Comparison of ENCODE assay signal across 8 cellular contexts in the genomic region with DNA sequence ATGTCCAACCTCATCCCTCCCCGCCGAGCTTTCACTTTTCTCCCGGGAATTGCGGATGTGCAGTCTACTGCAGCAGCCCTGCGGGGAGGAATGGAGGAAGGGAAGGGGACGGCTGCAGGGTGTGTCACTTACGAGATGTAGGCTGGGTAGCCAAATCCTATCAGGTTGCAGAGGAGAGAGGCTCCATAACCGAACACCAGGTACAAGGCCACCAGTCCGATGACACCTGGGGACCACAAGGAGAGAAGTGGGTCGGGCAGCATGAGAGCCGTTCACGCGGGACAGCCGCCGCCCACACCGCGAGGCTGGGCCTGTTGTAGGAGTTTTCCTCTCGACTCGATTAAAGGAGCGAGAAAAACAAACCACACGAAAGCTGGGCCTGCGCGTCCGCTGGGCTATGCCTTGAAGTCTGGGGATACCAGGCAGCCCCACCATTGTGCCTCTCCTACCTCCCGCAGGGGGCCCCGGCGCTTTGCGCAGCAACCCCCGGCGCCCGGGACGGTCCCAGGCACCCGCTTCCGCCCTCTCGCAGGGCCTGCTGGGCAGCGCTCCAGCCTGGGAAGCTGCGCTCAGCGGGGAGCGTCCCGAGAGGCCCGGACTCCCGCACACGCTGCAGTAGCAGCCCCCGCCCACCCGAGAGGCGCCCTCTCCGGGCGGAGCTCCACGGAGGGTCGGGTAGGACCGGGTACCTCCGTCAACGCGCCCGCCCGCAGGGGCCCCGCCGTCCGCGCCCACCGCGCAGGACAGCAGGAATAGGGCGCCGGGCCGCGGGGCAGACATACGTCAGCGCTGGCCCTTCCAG. TPM values are rescaled to one million over a fixed set of nuclear protein-coding genes. Genes with fewer than 3 reads are reported as not detected.
DNase-seq lines count a peak whose midpoint lies in the region; ATAC-seq and TF ChIP-seq lines count a peak whose summit lies in the region.

No MANE protein-coding gene starts in this region.

- no peaks in the 10 kb centered on the region for H3K27me3 Mint-ChIP-seq in CD4-positive, alpha-beta memory T cell
- H3K27me3 Mint-ChIP-seq in activated T-helper 1 cell treated with anti-CD3 and anti-CD28 coated beads, Interleukin-12 subunit alpha, Interleukin-12 subunit beta, Interleukin-2, Interleukin-4 antibody, amounts not matched to agents 30 ng/mL and 10 ng/mL and 1 ng/mL, durations not matched to agents 14 hours and 24 hours and 36 hours (ENCODE audit: insufficient read depth) = no peaks in the 10 kb centered on the region

- WGBS in esophagus squamous epithelium, 2 donors = 0 to 2% methylated on average over 6 to 21 of the region's 68 CpGs

- H3F3A ChIP-seq in OCI-LY1 (ENCODE audit: insufficient read depth, low read length) = 0 out of 2 replicates have a peak, but pooled peaks cover 4% of the 10 kb centered on the region

- H3K36me3 Mint-ChIP-seq in CD4-positive, alpha-beta memory T cell = peaks cover 22 to 41% of the 10 kb centered on the region in 2 donors
- H3K36me3 Mint-ChIP-seq in activated T-helper 1 cell treated with anti-CD3 and anti-CD28 coated beads, Interleukin-12 subunit alpha, Interleukin-12 subunit beta, Interleukin-2, Interleukin-4 antibody, amounts not matched to agents 30 ng/mL and 10 ng/mL and 1 ng/mL, durations not matched to agents 14 hours and 24 hours and 36 hours (ENCODE audit: low read depth) = peaks cover 28% of the 10 kb centered on the region

- intact Hi-C loops in CD4-positive, alpha-beta memory T cell (cut with micrococcal nuclease) = loop anchor here (2.0 to 5.0 kb wide), 3 partner anchors 34 to 591 kb away; partner anchors contain the start of gene YTHDC2
- intact Hi-C loops in activated T-helper 1 cell treated with anti-CD3 and anti-CD28 coated beads, Interleukin-12 subunit alpha, Interleukin-12 subunit beta, Interleukin-2, Interleukin-4 antibody, amounts not matched to agents 30 ng/mL and 10 ng/mL and 1 ng/mL, durations not matched to agents 14 hours and 24 hours and 36 hours (cut with micrococcal nuclease) = loop anchor here (5.0 kb wide), 2 partner anchors 686 to 759 kb away; no protein-coding TSS in a partner anchor
- intact Hi-C loops in esophagus squamous epithelium (cut with DNase I) = loop anchor here (10.0 kb wide), 1 partner anchor 366 kb away; no protein-coding TSS in a partner anchor

- no peaks in the 10 kb centered on the region for H3K79me2 ChIP-seq in OCI-LY1 (ENCODE audit: insufficient read depth, low read length)

- peak overlapping the region; percentile 96 for H3K9ac ChIP-seq in OCI-LY1 (ENCODE audit: low read length)

- no peaks in the 10 kb centered on the region for H3K27me3 ChIP-seq in CD4-positive, alpha-beta memory T cell (ENCODE audit: insufficient read depth, low read length)
- H3K27me3 ChIP-seq in OCI-LY1 (ENCODE audit: insufficient read depth, low read length) = no peaks in the 10 kb centered on the region
- H3K27me3 ChIP-seq in esophagus squamous epithelium = no peaks in the 10 kb centered on the region
- H3K27me3 ChIP-seq in muscle layer of duodenum (ENCODE audit: low read depth, low read length) = no peaks in the 10 kb centered on the region

- H3K27ac Mint-ChIP-seq in CD4-positive, alpha-beta memory T cell = peak overlapping the region; percentile 71 to 92 (median 86)
- H3K27ac Mint-ChIP-seq in activated T-helper 1 cell treated with anti-CD3 and anti-CD28 coated beads, Interleukin-12 subunit alpha, Interleukin-12 subunit beta, Interleukin-2, Interleukin-4 antibody, amounts not matched to agents 30 ng/mL and 10 ng/mL and 1 ng/mL, durations not matched to agents 14 hours and 24 hours and 36 hours = peak overlapping the region; percentile 84

- H3K4me3 Mint-ChIP-seq in CD4-positive, alpha-beta memory T cell = peak overlapping the region; percentile 89 to 98 (median 93)
- H3K4me3 Mint-ChIP-seq in activated T-helper 1 cell treated with anti-CD3 and anti-CD28 coated beads, Interleukin-12 subunit alpha, Interleukin-12 subunit beta, Interleukin-2, Interleukin-4 antibody, amounts not matched to agents 30 ng/mL and 10 ng/mL and 1 ng/mL, durations not matched to agents 14 hours and 24 hours and 36 hours = peak overlapping the region; percentile 94

- peak in 1 of 4 donors; percentile 8 for TF ChIP-seq POLR2A in esophagus squamous epithelium (IDR thresholded peaks at IDR 0.05)

- DNase-seq in CD4-positive, alpha-beta memory T cell = peak; percentile 43 to 67 (median 46)
- peak; percentile 46 for DNase-seq in activated T-helper 1 cell treated with anti-CD3 and anti-CD28 coated beads, Interleukin-12 subunit alpha, Interleukin-12 subunit beta, Interleukin-2, Interleukin-4 antibody, amounts not matched to agents 30 ng/mL and 10 ng/mL and 1 ng/mL, durations not matched to agents 14 hours and 24 hours and 36 hours (ENCODE audit: low spot score)
- DNase-seq in esophagus squamous epithelium (lab: John Stamatoyannopoulos, UW) = no peak
- peak; percentile 72 for DNase-seq in stimulated activated naive CD8-positive, alpha-beta T cell treated with anti-CD3 and anti-CD28 coated beads, Interleukin-15, Interleukin-2, amounts not matched to agents 100 U/mL and 50 U/mL, for 24 hours

- H3K4me1 Mint-ChIP-seq in CD4-positive, alpha-beta memory T cell = peaks cover 56 to 81% (median 64%) of the 10 kb centered on the region in 4 donors
- peaks cover 71% of the 10 kb centered on the region for H3K4me1 Mint-ChIP-seq in activated T-helper 1 cell treated with anti-CD3 and anti-CD28 coated beads, Interleukin-12 subunit alpha, Interleukin-12 subunit beta, Interleukin-2, Interleukin-4 antibody, amounts not matched to agents 30 ng/mL and 10 ng/mL and 1 ng/mL, durations not matched to agents 14 hours and 24 hours and 36 hours (ENCODE audit: low read depth)

- peak overlapping the region; percentile 53 to 78 for H3K4me3 ChIP-seq in CD4-positive, alpha-beta memory T cell (ENCODE audit: low read length in 2 of 2)
- H3K4me3 ChIP-seq in OCI-LY1 (ENCODE audit: low read depth, low read length, poor library complexity, severe bottlenecking) (peak overlapping the region; percentile 98), esophagus squamous epithelium (peak overlapping the region; percentile 82 to 99 (median 94)), muscle layer of duodenum (ENCODE audit: low read depth in 1 of 2, low read length in 2 of 2) (peak overlapping the region; percentile 82 to 90)

- no peak overlapping the region for H2AFZ ChIP-seq in OCI-LY1 (ENCODE audit: low read length)

- POLR2A ChIA-PET in CD4-positive, alpha-beta memory T cell (lab: Charles Lee; ENCODE audit: partially characterized antibody) = interaction anchor here (0.6 to 6.2 kb wide), 24 partner anchors 9 to 760 kb away, joined by 3 to 53 read pairs (median 6); partner anchors contain the start of genes DCP2, SRP19 and YTHDC2

- no peaks in the 10 kb centered on the region for H3K9me2 ChIP-seq in OCI-LY1 (ENCODE audit: low read depth, low read length)

- no peaks in the 10 kb centered on the region for H3K9me3 ChIP-seq in CD4-positive, alpha-beta memory T cell (ENCODE audit: control insufficient read depth in 1 of 2, low read length in 2 of 2)
- H3K9me3 ChIP-seq in OCI-LY1 (ENCODE audit: low read length) = no peaks in the 10 kb centered on the region
- no peaks in the 10 kb centered on the region for H3K9me3 ChIP-seq in esophagus squamous epithelium
- H3K9me3 ChIP-seq in muscle layer of duodenum (ENCODE audit: control insufficient read depth in 1 of 2, low read length in 2 of 2) = no peaks in the 10 kb centered on the region

- TF ChIP-seq CTCF in OCI-LY1 (IDR thresholded peaks at IDR 0.05; ENCODE audit: low read length) (peak; percentile 15; the same call in 1 of the 2 replicates), esophagus squamous epithelium (IDR thresholded peaks at IDR 0.05) (peak in 2 of 6 experiments; percentile 3 to 16)

- ATAC-seq in GM19438 (IDR thresholded peaks at IDR 0.05; ENCODE audit: low read depth, unreplicated experiment) = peak; percentile 32
- peak; percentile 24 for ATAC-seq in HG03520 (IDR thresholded peaks at IDR 0.05; ENCODE audit: unreplicated experiment)
- ATAC-seq in stimulated activated naive CD8-positive, alpha-beta T cell treated with anti-CD3 and anti-CD28 coated beads, Interleukin-15, Interleukin-2, amounts not matched to agents 100 U/mL and 50 U/mL, for 24 hours = peak; percentile 69

- H3K4me1 ChIP-seq in CD4-positive, alpha-beta memory T cell (ENCODE audit: insufficient read depth, low read length) = peaks cover 71% of the 10 kb centered on the region
- peaks cover 40% of the 10 kb centered on the region for H3K4me1 ChIP-seq in OCI-LY1 (ENCODE audit: insufficient read depth, low read length, severe bottlenecking)
- peaks cover 11 to 62% (median 31%) of the 10 kb centered on the region in 3 donors for H3K4me1 ChIP-seq in esophagus squamous epithelium
- H3K4me1 ChIP-seq in muscle layer of duodenum (ENCODE audit: control insufficient read depth in 1 of 2, insufficient read depth in 2 of 2, low read length in 2 of 2) = peaks cover 11 to 53% of the 10 kb centered on the region in 2 donors

- no peaks in the 10 kb centered on the region for H3K9me3 Mint-ChIP-seq in CD4-positive, alpha-beta memory T cell
- no peaks in the 10 kb centered on the region for H3K9me3 Mint-ChIP-seq in activated T-helper 1 cell treated with anti-CD3 and anti-CD28 coated beads, Interleukin-12 subunit alpha, Interleukin-12 subunit beta, Interleukin-2, Interleukin-4 antibody, amounts not matched to agents 30 ng/mL and 10 ng/mL and 1 ng/mL, durations not matched to agents 14 hours and 24 hours and 36 hours

- CTCF ChIA-PET in CD4-positive, alpha-beta memory T cell (lab: Charles Lee; ENCODE audit: partially characterized antibody) = interaction anchor here (0.8 to 8.1 kb wide), 25 partner anchors 9 to 164 kb away, joined by 3 to 76 read pairs (median 4); partner anchors contain the start of genes DCP2 and SRP19

- H3K27ac ChIP-seq in CD4-positive, alpha-beta memory T cell (ENCODE audit: low read depth, low read length) = peak overlapping the region; percentile 84
- peak overlapping the region; percentile 4 for H3K27ac ChIP-seq in OCI-LY1 (ENCODE audit: low read depth, low read length, poor library complexity, severe bottlenecking)
- H3K27ac ChIP-seq in esophagus squamous epithelium = peak overlapping the region; percentile 92 to 98 (median 96)
- peak overlapping the region; percentile 90 for H3K27ac ChIP-seq in muscle layer of duodenum (ENCODE audit: low read length)

- no peaks in the 10 kb centered on the region for H4K20me1 ChIP-seq in OCI-LY1 (ENCODE audit: insufficient read depth, low read length)

- H3K36me3 ChIP-seq in CD4-positive, alpha-beta memory T cell (ENCODE audit: insufficient read depth, low read length) = peaks cover 6% of the 10 kb centered on the region
- H3K36me3 ChIP-seq in OCI-LY1 (ENCODE audit: insufficient read depth, low read length) = peaks cover 39% of the 10 kb centered on the region
- H3K36me3 ChIP-seq in esophagus squamous epithelium = peaks cover 0 to 38% (median 0%) of the 10 kb centered on the region in 3 donors
- H3K36me3 ChIP-seq in muscle layer of duodenum (ENCODE audit: control insufficient read depth in 1 of 2, insufficient read depth in 2 of 2, low read length in 2 of 2) = peaks cover 5 to 25% of the 10 kb centered on the region in 2 donors

- H3K4me2 ChIP-seq in OCI-LY1 (ENCODE audit: low read length) = peak overlapping the region; percentile 86

RNA-seq across cellular contexts. Expression of gene REEP5, which starts 0.8 kb away (rescaled TPM):
- 10 to 100 TPM; 55.6 to 61.1 TPM for total RNA-seq in CD4-positive, alpha-beta memory T cell
- 100 to 1,000 TPM; 113 to 117 TPM for polyA plus RNA-seq in CD4-positive, alpha-beta memory T cell
- total RNA-seq in activated T-helper 1 cell treated with anti-CD3 and anti-CD28 coated beads, Interleukin-12 subunit alpha, Interleukin-12 subunit beta, Interleukin-2, Interleukin-4 antibody, amounts not matched to agents 30 ng/mL and 10 ng/mL and 1 ng/mL, durations not matched to agents 14 hours and 24 hours and 36 hours = 77.5 and 77.9 TPM in 2 replicates
- 10 to 100 TPM; 25.5 to 60.8 (median 36.1) TPM for total RNA-seq in esophagus squamous epithelium

RNA-seq across cellular contexts. Expression of gene DCP2, which starts 55.4 kb away (rescaled TPM):
- total RNA-seq in CD4-positive, alpha-beta memory T cell = 100 to 1,000 TPM; 116 to 123 TPM
- 10 to 100 TPM; 54.0 to 75.4 TPM for polyA plus RNA-seq in CD4-positive, alpha-beta memory T cell
- total RNA-seq in activated T-helper 1 cell treated with anti-CD3 and anti-CD28 coated beads, Interleukin-12 subunit alpha, Interleukin-12 subunit beta, Interleukin-2, Interleukin-4 antibody, amounts not matched to agents 30 ng/mL and 10 ng/mL and 1 ng/mL, durations not matched to agents 14 hours and 24 hours and 36 hours = 78.9 and 82.5 TPM in 2 replicates
- total RNA-seq in esophagus squamous epithelium = 10 to 100 TPM in 3 of 4 donors, 1 to 10 TPM in 1; 9.0 to 24.9 (median 17.4) TPM

Comparison
In these comparisons a context has a peak if more than half of its experiments do, and no peak if none do; other contexts are left out.
1. H3K27ac ChIP-seq: peak in every context shown above with its lines; median percentile 96 in esophagus squamous epithelium; 90 in muscle layer of duodenum; 84 in CD4-positive, alpha-beta memory T cell; 4 in OCI-LY1.